8 cellular contexts compared by ENCODE assay signal in genomic region chr14:74493343-74494261, GRCh38. TPM values are rescaled to one million over a fixed set of nuclear protein-coding genes. Genes with fewer than 3 reads are reported as not detected.
DNase-seq lines count a peak whose midpoint lies in the region; ATAC-seq and TF ChIP-seq lines count a peak whose summit lies in the region.

A gene with protein sequence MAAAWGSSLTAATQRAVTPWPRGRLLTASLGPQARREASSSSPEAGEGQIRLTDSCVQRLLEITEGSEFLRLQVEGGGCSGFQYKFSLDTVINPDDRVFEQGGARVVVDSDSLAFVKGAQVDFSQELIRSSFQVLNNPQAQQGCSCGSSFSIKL (plus strand): TSS chr14:74493765. CDS start chr14:74493775, 10 bp downstream.

- peak within 1 kb of the TSS; percentile 89 for H3K27ac Mint-ChIP-seq in activated CD4-positive, alpha-beta T cell treated with anti-CD3 and anti-CD28 coated beads for 36 hours

- H3K4me1 Mint-ChIP-seq in activated CD4-positive, alpha-beta T cell treated with anti-CD3 and anti-CD28 coated beads for 36 hours: peaks cover 23% of the 10 kb centered on the region

- no peaks in the 10 kb centered on the region for H3K27me3 Mint-ChIP-seq in activated CD4-positive, alpha-beta T cell treated with anti-CD3 and anti-CD28 coated beads for 36 hours

- CTCF ChIA-PET in activated CD4-positive, alpha-beta T cell treated with anti-CD3 and anti-CD28 coated beads for 36 hours (lab: Charles Lee): interaction anchor here (0.5 to 1.5 kb wide), 7 partner anchors 69 to 1228 kb away, joined by 3 to 9 read pairs (median 3); partner anchors contain the start of gene LTBP2

- no peaks in the 10 kb centered on the region for H3K9me3 Mint-ChIP-seq in activated CD4-positive, alpha-beta T cell treated with anti-CD3 and anti-CD28 coated beads for 36 hours (ENCODE audit: low read depth)

- intact Hi-C loops in activated CD4-positive, alpha-beta T cell treated with anti-CD3 and anti-CD28 coated beads for 36 hours (cut with DNase I, micrococcal nuclease): loop anchor here (1.0 to 10.0 kb wide), 17 partner anchors 67 to 683 kb away; partner anchors contain the start of genes ABCD4 (in 1 of the 2), ACYP1 (in 1 of the 2), ALDH6A1 (in 1 of the 2) and AREL1 (in 1 of the 2)

- peak; percentile 99 for DNase-seq in Ammon's horn (ENCODE audit: low spot score)
- peak; percentile 97 for DNase-seq in GM19238 (ENCODE audit: insufficient read length, low spot score)
- peak; percentile 100 for DNase-seq in NCI-H524 (lab: John Stamatoyannopoulos, UW)
- DNase-seq in activated CD4-positive, alpha-beta T cell treated with anti-CD3 and anti-CD28 coated beads for 36 hours: peak; percentile 100
- DNase-seq in choroid plexus epithelial cell (ENCODE audit: low read depth): peak; percentile 99
- peak; percentile 100 for DNase-seq in kidney tubule cell (ENCODE audit: low spot score)
- peak; percentile 98 to 100 (median 99) for DNase-seq in stimulated activated CD4-positive, alpha-beta T cell treated with anti-CD3 and anti-CD28 coated beads, Interleukin-1b, Interleukin-23, amount 100 ng/mL, for 24 hours (ENCODE audit: low read depth in 4 of 4, low spot score in 1 of 4)

- peaks cover 10% of the 10 kb centered on the region for H3K36me3 Mint-ChIP-seq in activated CD4-positive, alpha-beta T cell treated with anti-CD3 and anti-CD28 coated beads for 36 hours (ENCODE audit: low read depth)

- peak within 1 kb of the TSS; percentile 92 for H3K4me3 ChIP-seq in choroid plexus epithelial cell (ENCODE audit: low read depth, low read length)

- peak; percentile 85 for ATAC-seq in HG03442 (IDR thresholded peaks at IDR 0.05; ENCODE audit: unreplicated experiment)
- ATAC-seq in activated CD4-positive, alpha-beta T cell treated with anti-CD3 and anti-CD28 coated beads for 36 hours: peak; percentile 96

- POLR2A ChIA-PET in activated CD4-positive, alpha-beta T cell treated with anti-CD3 and anti-CD28 coated beads for 36 hours (lab: Charles Lee): interaction anchor here (0.6 to 0.9 kb wide), 5 partner anchors 126 to 1492 kb away, joined by 3 to 4 read pairs (median 3); partner anchors contain the start of gene ABCD4

- no peak for TF ChIP-seq CTCF in choroid plexus epithelial cell (conservative IDR thresholded peaks at IDR 0.05; ENCODE audit: low read depth, low read length)

- no peak within 1 kb of the TSS for H3K4me3 Mint-ChIP-seq in activated CD4-positive, alpha-beta T cell treated with anti-CD3 and anti-CD28 coated beads for 36 hours

RNA-seq across cellular contexts. Expression of the gene that starts here (rescaled TPM):
- total RNA-seq in activated CD4-positive, alpha-beta T cell treated with anti-CD3 and anti-CD28 coated beads for 36 hours: 10 to 100 TPM; 29.5 to 35.9 TPM

Comparison
In these comparisons a context has a peak if more than half of its experiments do, and no peak if none do; other contexts are left out.
1. Peak in every context shown above with its lines: DNase-seq, ATAC-seq and H3K4me3 ChIP-seq.